Comparison of ENCODE assay signal across 26 cellular contexts in genomic region chr3:138070006-138070405, GRCh38. TPM values are rescaled to one million over a fixed set of nuclear protein-coding genes. Genes with fewer than 3 reads are reported as not detected.
DNase-seq lines count a peak whose midpoint lies in the region; ATAC-seq and TF ChIP-seq lines count a peak whose summit lies in the region.
"Had no signal": no experiment of that assay in that cellular context is flagged by ENCODE, and none has a peak within 500 bp of the region (broad histone marks: within the 10 kb centered on the region; RNA-seq: fewer than 3 reads in every experiment).

No MANE protein-coding gene starts in this region.

- no peak overlapping the region for H3K27ac Mint-ChIP-seq in endodermal cell
- H3K27ac Mint-ChIP-seq in T-helper 2 cell treated with Interferon-gamma antibody and Interleukin-4, amounts not matched to agents 5 μg/mL and 100 μg/mL, for 36 hours, result no peak overlapping the region
- H3K27ac Mint-ChIP-seq: CD4-positive, alpha-beta T cell had no signal

- no peak overlapping the region for H3K9ac ChIP-seq in endodermal cell (ENCODE audit: extremely low read depth, low read length, poor library complexity, severe bottlenecking)
- H3K9ac ChIP-seq: BLaER1 treated with 17β-estradiol and CSF1 and Interleukin-3, amounts not matched to agents 10 nM and 100 nM had no signal

- no peak overlapping the region for H3K4me3 Mint-ChIP-seq in endodermal cell
- no peak overlapping the region for H3K4me3 Mint-ChIP-seq in T-helper 2 cell treated with Interferon-gamma antibody and Interleukin-4, amounts not matched to agents 5 μg/mL and 100 μg/mL, for 36 hours
- H3K4me3 Mint-ChIP-seq: CD4-positive, alpha-beta T cell had no signal

- no peaks in the 10 kb centered on the region for H3K4me1 ChIP-seq in endodermal cell (ENCODE audit: control insufficient read depth, insufficient read depth, low read length)
- H3K4me1 ChIP-seq: BLaER1 treated with 17β-estradiol and CSF1 and Interleukin-3, amounts not matched to agents 10 nM and 100 nM; Peyer's patch had no signal

- peak overlapping the region; percentile 64 for H3K27ac ChIP-seq in endodermal cell (ENCODE audit: low read depth, low read length)
- H3K27ac ChIP-seq: A549; BLaER1 treated with 17β-estradiol and CSF1 and Interleukin-3, amounts not matched to agents 10 nM and 100 nM; Peyer's patch had no signal

- DNase-seq in NCI-H2196 (lab: John Stamatoyannopoulos, UW; ENCODE audit: unreplicated experiment) (peak; percentile 29), NCI-H2196 treated with DMSO at 0.1 percent for 48 hours (lab: John Stamatoyannopoulos, UW; ENCODE audit: unreplicated experiment) (no peak), DMS79 treated with DMSO at 0.1 percent for 48 hours (lab: John Stamatoyannopoulos, UW) (peak; percentile 39), NCI-H2029 (lab: John Stamatoyannopoulos, UW) (peak; percentile 83), endodermal cell (no peak)
- DNase-seq in T-helper 2 cell treated with Interferon-gamma antibody and Interleukin-4, amounts not matched to agents 5 μg/mL and 100 μg/mL, for 36 hours (ENCODE audit: low spot score), result no peak
- DNase-seq: AML-193; CD4-positive, alpha-beta T cell; DMS53; EL; GF-D8; Karpas-422; NCI-H1092 treated with DMSO at 0.1 percent for 48 hours; NCI-H146; NCI-H1930; NCI-H446 treated with DMSO at 0.1 percent for 48 hours; NCI-H526; Peyer's patch; SHP77 treated with DMSO at 0.1 percent for 48 hours; T-helper 1 cell had no signal

- H3K4me3 ChIP-seq in endodermal cell (ENCODE audit: low read length), result no peak overlapping the region
- H3K4me3 ChIP-seq: A549; BLaER1 treated with 17β-estradiol and CSF1 and Interleukin-3, amounts not matched to agents 10 nM and 100 nM; Peyer's patch had no signal

- peaks cover 74% of the 10 kb centered on the region for H3K36me3 ChIP-seq in endodermal cell (ENCODE audit: control insufficient read depth, insufficient read depth, low read length)
- H3K36me3 ChIP-seq: BLaER1 treated with 17β-estradiol and CSF1 and Interleukin-3, amounts not matched to agents 10 nM and 100 nM; Peyer's patch had no signal

- H3K27me3 Mint-ChIP-seq in endodermal cell (ENCODE audit: insufficient read depth), result no peaks in the 10 kb centered on the region
- peaks cover 23% of the 10 kb centered on the region for H3K27me3 Mint-ChIP-seq in T-helper 2 cell treated with Interferon-gamma antibody and Interleukin-4, amounts not matched to agents 5 μg/mL and 100 μg/mL, for 36 hours (ENCODE audit: low read depth)

- H3K36me3 Mint-ChIP-seq in endodermal cell (ENCODE audit: low read depth), result peaks cover 48% of the 10 kb centered on the region
- no peaks in the 10 kb centered on the region for H3K36me3 Mint-ChIP-seq in T-helper 2 cell treated with Interferon-gamma antibody and Interleukin-4, amounts not matched to agents 5 μg/mL and 100 μg/mL, for 36 hours (ENCODE audit: low read depth)

- no peak for TF ChIP-seq CTCF in endodermal cell (conservative IDR thresholded peaks at IDR 0.05)

- no peaks in the 10 kb centered on the region for H3K27me3 ChIP-seq in endodermal cell (ENCODE audit: control insufficient read depth, insufficient read depth, low read length, poor library complexity, severe bottlenecking)
- H3K27me3 ChIP-seq: BLaER1 treated with 17β-estradiol and CSF1 and Interleukin-3, amounts not matched to agents 10 nM and 100 nM; Peyer's patch had no signal

- H3K9me3 Mint-ChIP-seq in endodermal cell, result no peaks in the 10 kb centered on the region
- H3K9me3 Mint-ChIP-seq in T-helper 2 cell treated with Interferon-gamma antibody and Interleukin-4, amounts not matched to agents 5 μg/mL and 100 μg/mL, for 36 hours, result no peaks in the 10 kb centered on the region
- H3K9me3 Mint-ChIP-seq: CD4-positive, alpha-beta T cell had no signal

- no peaks in the 10 kb centered on the region for H3K9me3 ChIP-seq in endodermal cell (ENCODE audit: control insufficient read depth, low read length)
- H3K9me3 ChIP-seq: A549, Peyer's patch had no signal

- 85 to 93% methylated on average over 3 to 4 of the region's 4 CpGs for WGBS in endodermal cell (ENCODE audit: insufficient coverage in 1 of 2, insufficient read length in 1 of 2), 2 experiments

- H3K4me1 Mint-ChIP-seq in endodermal cell, result peaks cover 7% of the 10 kb centered on the region
- H3K4me1 Mint-ChIP-seq in T-helper 2 cell treated with Interferon-gamma antibody and Interleukin-4, amounts not matched to agents 5 μg/mL and 100 μg/mL, for 36 hours (ENCODE audit: low read depth), result peaks cover 10% of the 10 kb centered on the region

- ATAC-seq in GM19351 (IDR thresholded peaks at IDR 0.05; ENCODE audit: unreplicated experiment), result no peak
- ATAC-seq: A549, HCT116, HepG2 had no signal

RNA-seq across cellular contexts. Expression of gene DZIP1L, which starts 45.4 kb away (rescaled TPM):
- total RNA-seq in endodermal cell, result 10 to 100 TPM; 32.0 to 32.5 TPM
- polyA plus RNA-seq in endodermal cell (2013, experiment 1 of 2), result 11.8 TPM
- polyA plus RNA-seq in endodermal cell (2013, experiment 2 of 2), result 14.0 TPM
- total RNA-seq: CD4-positive, alpha-beta T cell; OCI-LY7 had no signal

Comparison
In these comparisons a context has a peak if more than half of its experiments do, and no peak if none do; other contexts are left out.
1. DNase-seq: peak in NCI-H2196 (single experiment), DMS79 treated with DMSO at 0.1 percent for 48 hours (single experiment) and NCI-H2029 (single experiment); none in NCI-H2196 treated with DMSO at 0.1 percent for 48 hours (single experiment), endodermal cell (single experiment) and T-helper 2 cell treated with Interferon-gamma antibody and Interleukin-4, amounts not matched to agents 5 μg/mL and 100 μg/mL, for 36 hours (single experiment).